In the genomic region with DNA sequence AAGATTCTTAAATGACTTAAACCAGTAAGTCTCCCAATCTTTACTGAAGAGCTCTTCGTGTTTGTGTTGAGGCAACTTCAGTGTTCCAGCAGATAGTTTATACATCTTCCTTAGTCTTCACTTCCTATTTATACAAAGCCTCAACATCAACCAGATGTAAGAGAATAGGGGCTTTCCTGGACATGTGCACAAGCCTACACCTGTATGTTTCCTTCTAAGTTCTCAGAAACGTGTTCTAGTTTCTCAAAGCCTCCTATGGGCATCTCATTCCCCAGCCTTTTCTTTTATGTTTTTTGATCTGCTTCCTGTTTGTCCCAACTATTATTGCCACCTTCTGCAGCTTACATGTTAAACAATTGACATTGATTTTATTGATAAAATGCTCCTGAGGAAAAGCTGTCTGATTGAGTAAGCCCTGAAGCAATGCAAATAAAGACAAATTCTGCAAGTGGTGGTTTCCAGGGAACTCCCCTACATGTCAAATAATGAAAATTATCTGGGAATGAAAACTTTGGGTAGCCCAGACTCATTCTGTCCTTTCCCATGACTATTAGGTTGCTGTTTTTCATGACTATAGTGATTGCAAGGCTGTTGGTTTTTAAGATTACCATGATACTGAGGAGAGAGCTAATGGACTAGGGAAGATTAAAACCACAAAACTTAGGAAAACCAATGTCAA, we compare ENCODE assay signal across 12 cellular contexts.
A peak's percentile ranks its signal among the peaks of the same experiment; 100 is the strongest.
DNase-seq lines count a peak whose midpoint lies in the region; ATAC-seq and TF ChIP-seq lines count a peak whose summit lies in the region.
"Had no signal": no experiment of that assay in that cellular context is flagged by ENCODE, and none has a peak within 500 bp of the region (broad histone marks: within the 10 kb centered on the region; RNA-seq: fewer than 3 reads in every experiment).

No MANE protein-coding gene starts in this region.

- no peaks in the 10 kb centered on the region for H4K20me1 ChIP-seq in DOHH2 (ENCODE audit: control insufficient read depth, insufficient read depth, low read depth, low read length)

- H3K27ac Mint-ChIP-seq in IgD-negative memory B cell = peak overlapping the region in 2 of 3 donors; percentile 48 to 69
- H3K27ac Mint-ChIP-seq in CD8-positive, alpha-beta memory T cell = no peak overlapping the region

- peak overlapping the region in 1 of 4 donors; percentile 50 for H3K4me3 Mint-ChIP-seq in IgD-negative memory B cell
- no peak overlapping the region for H3K4me3 Mint-ChIP-seq in CD8-positive, alpha-beta memory T cell
- H3K4me3 Mint-ChIP-seq: central memory CD8-positive, alpha-beta T cell had no signal

- no peaks in the 10 kb centered on the region for H3K9me2 ChIP-seq in DOHH2 (replicated peaks; ENCODE audit: control insufficient read depth, low read length)

- H3K79me2 ChIP-seq in DOHH2 (ENCODE audit: control insufficient read depth, low read length) = no peaks in the 10 kb centered on the region

- H3K4me2 ChIP-seq in DOHH2 (ENCODE audit: low read length) = peak overlapping the region; percentile 19; the same call in 1 of the 2 replicates

- no peak overlapping the region for H3K27ac ChIP-seq in DOHH2 (ENCODE audit: low read depth, low read length)
- no peak overlapping the region for H3K27ac ChIP-seq in CD8-positive, alpha-beta memory T cell (ENCODE audit: low read depth, low read length)

- H3K4me1 Mint-ChIP-seq in IgD-negative memory B cell = peaks cover 0 to 11% (median 11%) of the 10 kb centered on the region in 3 donors
- peaks cover 3 to 15% (median 6%) of the 10 kb centered on the region in 3 donors for H3K4me1 Mint-ChIP-seq in CD8-positive, alpha-beta memory T cell
- H3K4me1 Mint-ChIP-seq: central memory CD8-positive, alpha-beta T cell had no signal

- H3K36me3 ChIP-seq in DOHH2 (ENCODE audit: control insufficient read depth, low read length) = no peaks in the 10 kb centered on the region
- no peaks in the 10 kb centered on the region for H3K36me3 ChIP-seq in CD8-positive, alpha-beta memory T cell (ENCODE audit: insufficient read depth, low read length)

- H3K4me1 ChIP-seq in DOHH2 (ENCODE audit: control insufficient read depth, low read length) = peaks cover 13% of the 10 kb centered on the region
- H3K4me1 ChIP-seq in CD8-positive, alpha-beta memory T cell (ENCODE audit: insufficient read depth, low read length) = no peaks in the 10 kb centered on the region

- H3K27me3 ChIP-seq in DOHH2 (ENCODE audit: control insufficient read depth, low read length) = no peaks in the 10 kb centered on the region
- no peaks in the 10 kb centered on the region for H3K27me3 ChIP-seq in CD8-positive, alpha-beta memory T cell (ENCODE audit: insufficient read depth, low read length, poor library complexity, severe bottlenecking)

- TF ChIP-seq CTCF in DOHH2 (IDR thresholded peaks at IDR 0.05; ENCODE audit: low read depth, low read length, poor library complexity, severe bottlenecking) = no peak

- CTCF ChIA-PET in CD8-positive, alpha-beta memory T cell (lab: Charles Lee) = no interaction called here

- no peak for DNase-seq in DMS153 treated with DMSO at 0.1 percent for 48 hours (lab: John Stamatoyannopoulos, UW; ENCODE audit: unreplicated experiment)
- no peak for DNase-seq in dermis blood vessel endothelial cell
- no peak for DNase-seq in stimulated activated naive CD4-positive, alpha-beta T cell (lab: John Stamatoyannopoulos, UW)
- no peak for DNase-seq in CD8-positive, alpha-beta memory T cell
- DNase-seq: AML-193, hippocampal formation, SIG-M5 had no signal

- peaks cover 0 to 7% (median 1%) of the 10 kb centered on the region in 3 donors for H3K9me3 Mint-ChIP-seq in IgD-negative memory B cell
- H3K9me3 Mint-ChIP-seq in CD8-positive, alpha-beta memory T cell = peaks cover 5 to 18% (median 9%) of the 10 kb centered on the region in 5 donors

- ATAC-seq in GM18909 (IDR thresholded peaks at IDR 0.05; ENCODE audit: poor library complexity, unreplicated experiment) = peak; percentile 71
- ATAC-seq in HG02642 (IDR thresholded peaks at IDR 0.05; ENCODE audit: poor library complexity, unreplicated experiment) = peak; percentile 73

- H3K9me3 ChIP-seq in DOHH2 (ENCODE audit: control insufficient read depth, insufficient read depth, low read length) = no peaks in the 10 kb centered on the region; the same call in 1 of the 2 replicates
- H3K9me3 ChIP-seq in CD8-positive, alpha-beta memory T cell (ENCODE audit: low read length) = no peaks in the 10 kb centered on the region

- H3F3A ChIP-seq in DOHH2 (ENCODE audit: control insufficient read depth, insufficient read depth) = no peaks in the 10 kb centered on the region

- peak overlapping the region; percentile 10; the same call in 1 of the 2 replicates for H3K4me3 ChIP-seq in DOHH2 (ENCODE audit: low read length)
- no peak overlapping the region for H3K4me3 ChIP-seq in CD8-positive, alpha-beta memory T cell (ENCODE audit: low read length)

- POLR2A ChIA-PET in CD8-positive, alpha-beta memory T cell (lab: Charles Lee) = no interaction called here

- H3K36me3 Mint-ChIP-seq in IgD-negative memory B cell = peaks cover 4% of the 10 kb centered on the region
- H3K36me3 Mint-ChIP-seq in CD8-positive, alpha-beta memory T cell = peaks cover 0 to 2% (median 0%) of the 10 kb centered on the region in 3 donors

- no peaks in the 10 kb centered on the region for H3K27me3 Mint-ChIP-seq in IgD-negative memory B cell
- no peaks in the 10 kb centered on the region for H3K27me3 Mint-ChIP-seq in CD8-positive, alpha-beta memory T cell
- H3K27me3 Mint-ChIP-seq: central memory CD8-positive, alpha-beta T cell had no signal

Comparison
In these comparisons a context has a peak if more than half of its experiments do, and no peak if none do; other contexts are left out.
1. H3K27ac Mint-ChIP-seq: peak in IgD-negative memory B cell (2 of 3); none in CD8-positive, alpha-beta memory T cell (0 of 8).